8 cellular contexts compared by ENCODE assay signal in genomic region chr13:42969558-42970172, GRCh38. TPM values are rescaled to one million over a fixed set of nuclear protein-coding genes. Genes with fewer than 3 reads are reported as not detected.
DNase-seq lines count a peak whose midpoint lies in the region; ATAC-seq and TF ChIP-seq lines count a peak whose summit lies in the region.

No MANE protein-coding gene starts in this region.

- in situ Hi-C loops in HAP-1 (cut with MboI; ENCODE audit: low sequenced_read_pairs), result loop anchor here (25.0 kb wide), 1 partner anchor 843 kb away; no protein-coding TSS in a partner anchor

- H3K4me3 Mint-ChIP-seq in endodermal cell (no peak overlapping the region), mesothelial cell of epicardium (peak overlapping the region; percentile 36)

- no peak for ATAC-seq in GM21390 (IDR thresholded peaks at IDR 0.05; ENCODE audit: unreplicated experiment)

- TF ChIP-seq CTCF in endodermal cell (conservative IDR thresholded peaks at IDR 0.05) (peak; percentile 90), mesothelial cell of epicardium (IDR thresholded peaks at IDR 0.05; ENCODE audit: unreplicated experiment) (peak; percentile 92)

- H3K4me3 ChIP-seq in HAP-1, result no peak overlapping the region
- no peak overlapping the region for H3K4me3 ChIP-seq in endodermal cell (ENCODE audit: low read length)

- H3K4me1 ChIP-seq in HAP-1, result peaks cover 19% of the 10 kb centered on the region
- H3K4me1 ChIP-seq in endodermal cell (ENCODE audit: control insufficient read depth, insufficient read depth, low read length), result peaks cover 35% of the 10 kb centered on the region

- no peaks in the 10 kb centered on the region for H3K27me3 Mint-ChIP-seq in endodermal cell (ENCODE audit: insufficient read depth)
- H3K27me3 Mint-ChIP-seq in mesothelial cell of epicardium (ENCODE audit: low read depth), result no peaks in the 10 kb centered on the region

- peak; percentile 59 for DNase-seq in COLO829 (ENCODE audit: low spot score)
- DNase-seq in HAP-1 (ENCODE audit: low spot score in 2 of 2), result peak; percentile 72 to 94
- DNase-seq in NCI-H748 (lab: John Stamatoyannopoulos, UW; ENCODE audit: unreplicated experiment), result peak; percentile 70
- peak; percentile 52 to 61 for DNase-seq in activated CD8-positive, alpha-beta memory T cell treated with anti-CD3 and anti-CD28 coated beads for 4 hours (ENCODE audit: low read depth in 2 of 2)
- DNase-seq in endodermal cell, result peak; percentile 94
- DNase-seq in mesothelial cell of epicardium (ENCODE audit: low spot score in 2 of 2, unreplicated experiment in 2 of 2), result peak; percentile 77 to 89
- DNase-seq in stimulated activated CD8-positive, alpha-beta memory T cell treated with anti-CD3 and anti-CD28 coated beads, Interleukin-2, amount 100 ng/mL, for 48 hours (ENCODE audit: low read depth in 2 of 2), result peak; percentile 75 to 76

- H3K9me3 ChIP-seq in HAP-1, result no peaks in the 10 kb centered on the region
- H3K9me3 ChIP-seq in endodermal cell (ENCODE audit: control insufficient read depth, low read length), result peaks cover 9% of the 10 kb centered on the region

- H3K27ac Mint-ChIP-seq in endodermal cell (peak overlapping the region; percentile 48), mesothelial cell of epicardium (peak overlapping the region; percentile 55)

- H3K4me1 Mint-ChIP-seq in endodermal cell (peaks cover 48% of the 10 kb centered on the region), mesothelial cell of epicardium (peaks cover 72% of the 10 kb centered on the region)

- peaks cover 17% of the 10 kb centered on the region for H3K36me3 Mint-ChIP-seq in endodermal cell (ENCODE audit: low read depth)
- peaks cover 4% of the 10 kb centered on the region for H3K36me3 Mint-ChIP-seq in mesothelial cell of epicardium

- H3K36me3 ChIP-seq in HAP-1 (replicated peaks) (no peaks in the 10 kb centered on the region), endodermal cell (ENCODE audit: control insufficient read depth, insufficient read depth, low read length) (peaks cover 68% of the 10 kb centered on the region)

- H3K9me3 Mint-ChIP-seq in endodermal cell (peaks cover 3% of the 10 kb centered on the region), mesothelial cell of epicardium (peaks cover 2% of the 10 kb centered on the region)

- H3K27me3 ChIP-seq in HAP-1 (ENCODE audit: low read depth) (no peaks in the 10 kb centered on the region), endodermal cell (ENCODE audit: control insufficient read depth, insufficient read depth, low read length, poor library complexity, severe bottlenecking) (no peaks in the 10 kb centered on the region)

- H3K9ac ChIP-seq in endodermal cell (ENCODE audit: extremely low read depth, low read length, poor library complexity, severe bottlenecking), result no peak overlapping the region

- 47 to 48% methylated on average over 8 to 12 of the region's 12 CpGs for WGBS in endodermal cell (ENCODE audit: insufficient coverage in 1 of 2, insufficient read length in 1 of 2), 2 experiments

- H3K27ac ChIP-seq in endodermal cell (ENCODE audit: low read depth, low read length), result no peak overlapping the region

RNA-seq across cellular contexts. Expression of gene EPSTI1, which starts 22.4 kb away (rescaled TPM):
- total RNA-seq in endodermal cell, result 100 to 1,000 TPM in 1 of 2 donors, 10 to 100 TPM in 1; 33.8 to 101 TPM
- 14.0 TPM for polyA plus RNA-seq in endodermal cell (2013, experiment 1 of 2)
- 16.6 TPM for polyA plus RNA-seq in endodermal cell (2013, experiment 2 of 2)
- total RNA-seq in mesothelial cell of epicardium, result 37.3 to 44.0 TPM (median 42.7 TPM) in 3 replicates

RNA-seq across cellular contexts. Expression of gene DNAJC15, which starts 53.7 kb away (rescaled TPM):
- total RNA-seq in endodermal cell (10 to 100 TPM; 29.7 to 46.9 TPM), mesothelial cell of epicardium (31.6 to 35.9 TPM (median 32.5 TPM) in 3 replicates)
- polyA plus RNA-seq in endodermal cell (2013, experiment 1 of 2), result 32.0 TPM
- polyA plus RNA-seq in endodermal cell (2013, experiment 2 of 2), result 29.6 TPM
